In genomic region chrX:150038977-150039599, GRCh38 we compare ENCODE assay signal across 30 cellular contexts.
DNase-seq lines count a peak whose midpoint lies in the region; ATAC-seq, FAIRE-seq and TF ChIP-seq lines count a peak whose summit lies in the region.
"Had no signal": no experiment of that assay in that cellular context is flagged by ENCODE, and none has a peak within 500 bp of the region (broad histone marks: within the 10 kb centered on the region; RNA-seq: fewer than 3 reads in every experiment).

No MANE protein-coding gene starts in this region.

- no peak overlapping the region for H3K27ac Mint-ChIP-seq in Caco-2 (ENCODE audit: unreplicated experiment)
- H3K27ac Mint-ChIP-seq: activated naive CD4-positive, alpha-beta T cell treated with anti-CD3 and anti-CD28 coated beads, Interleukin-2, amount 50 U/mL, for 72 hours; activated T-helper 17 cell treated with anti-CD3 and anti-CD28 coated beads, Interleukin-2, amount 50 U/mL, for 72 hours; H9 had no signal

- H3K9ac ChIP-seq in HCT116 (ENCODE audit: low read length) (no peak overlapping the region), kidney (ENCODE audit: low read length in 2 of 2) (no peak overlapping the region)

- H3K4me1 Mint-ChIP-seq in Caco-2 (ENCODE audit: low read depth, unreplicated experiment) = no peaks in the 10 kb centered on the region
- H3K4me1 Mint-ChIP-seq: activated T-helper 17 cell treated with anti-CD3 and anti-CD28 coated beads, Interleukin-2, amount 50 U/mL, for 72 hours; central memory CD8-positive, alpha-beta T cell; H9 had no signal

- no peak overlapping the region for H3K4me3 Mint-ChIP-seq in Caco-2 (ENCODE audit: unreplicated experiment)
- H3K4me3 Mint-ChIP-seq: activated T-helper 17 cell treated with anti-CD3 and anti-CD28 coated beads, Interleukin-2, amount 50 U/mL, for 72 hours; central memory CD8-positive, alpha-beta T cell; H9 had no signal

- H2AFZ ChIP-seq in HCT116 (ENCODE audit: low read depth, low read length, poor library complexity, severe bottlenecking) = no peak overlapping the region

- H3K4me1 ChIP-seq in HCT116 (ENCODE audit: control insufficient read depth in 1 of 2, insufficient read depth in 2 of 2, low read length in 2 of 2) = peaks cover 36 to 47% of the 10 kb centered on the region in 2 experiments
- peaks cover 41% of the 10 kb centered on the region for H3K4me1 ChIP-seq in SJSA1 (replicated peaks)
- no peaks in the 10 kb centered on the region for H3K4me1 ChIP-seq in kidney (ENCODE audit: control insufficient read depth in 1 of 2, insufficient read depth in 1 of 2, low read depth in 1 of 2, low read length in 2 of 2)
- no peaks in the 10 kb centered on the region for H3K4me1 ChIP-seq in Caco-2
- H3K4me1 ChIP-seq: gastroesophageal sphincter, Peyer's patch, stomach, transverse colon had no signal

- POLR2A ChIA-PET in HCT116 (lab: Charles Lee) (no interaction called here), Caco-2 (lab: Charles Lee) (no interaction called here)

- no peaks in the 10 kb centered on the region for H3K27me3 Mint-ChIP-seq in Caco-2 (ENCODE audit: insufficient read depth, unreplicated experiment)

- H3K79me2 ChIP-seq in HCT116 (ENCODE audit: insufficient read depth, low read length) = no peaks in the 10 kb centered on the region

- no peaks in the 10 kb centered on the region for H3K9me2 ChIP-seq in HCT116 (ENCODE audit: insufficient read depth)

- intact Hi-C loops in HCT116 (cut with micrococcal nuclease) = loop anchor here (10.0 kb wide), 1 partner anchor 326 kb away; the partner anchor contains the start of gene MAMLD1
- intact Hi-C loops in kidney (cut with DNase I) = no loop called here
- intact Hi-C loops in Caco-2 (cut with micrococcal nuclease; ENCODE audit: unreplicated experiment) = no loop called here

- RAD21 ChIA-PET in HCT116 (lab: Charles Lee; ENCODE audit: low non-redundant PET in 1 of 2, low total read pairs in 2 of 2, uncharacterized antibody in 2 of 2, unreplicated experiment in 2 of 2) = no interaction called here

- peak; percentile 87 for FAIRE-seq in kidney (lab: Jason Lieb, UNC)
- FAIRE-seq: D721Med, GM18507 had no signal

- H3K4me3 ChIP-seq in HCT116 (replicated peaks in 1 of 2; ENCODE audit: low read depth in 1 of 2, low read length in 2 of 2) (no peak overlapping the region), SJSA1 (no peak overlapping the region), kidney (ENCODE audit: low read length in 2 of 2) (no peak overlapping the region), Caco-2 (ENCODE audit: low read depth, low read length) (no peak overlapping the region)
- H3K4me3 ChIP-seq: ascending aorta, gastroesophageal sphincter, lung, Peyer's patch, stomach, transverse colon had no signal

- H3K27me3 ChIP-seq in HCT116 (ENCODE audit: insufficient read depth, low read length) = no peaks in the 10 kb centered on the region
- H3K27me3 ChIP-seq in SJSA1 (replicated peaks) = no peaks in the 10 kb centered on the region
- no peaks in the 10 kb centered on the region for H3K27me3 ChIP-seq in Caco-2 (replicated peaks; ENCODE audit: control insufficient read depth, insufficient read depth, low read length)
- H3K27me3 ChIP-seq: ascending aorta, gastroesophageal sphincter, Peyer's patch, stomach, transverse colon had no signal

- no peak for TF ChIP-seq RAD21 in HCT116 (IDR thresholded peaks at IDR 0.05; ENCODE audit: low read depth)

- H3K9me3 ChIP-seq in HCT116 (ENCODE audit: control insufficient read depth in 1 of 2, insufficient read depth in 1 of 2, low read depth in 1 of 2, low read length in 2 of 2) (no peaks in the 10 kb centered on the region), SJSA1 (replicated peaks) (no peaks in the 10 kb centered on the region), kidney (ENCODE audit: control insufficient read depth in 1 of 2, low read length in 2 of 2) (no peaks in the 10 kb centered on the region), Caco-2 (no peaks in the 10 kb centered on the region)
- H3K9me3 ChIP-seq: gastroesophageal sphincter, Peyer's patch, transverse colon had no signal

- CTCF ChIA-PET in HCT116 (lab: Charles Lee) (no interaction called here), Caco-2 (lab: Charles Lee) (no interaction called here)

- no peak for ATAC-seq in HCT116
- ATAC-seq in GM21717 (IDR thresholded peaks at IDR 0.05; ENCODE audit: unreplicated experiment) = no peak
- ATAC-seq: activated naive CD4-positive, alpha-beta T cell treated with anti-CD3 and anti-CD28 coated beads, Interleukin-2, amount 50 U/mL, for 72 hours; activated T-helper 17 cell treated with anti-CD3 and anti-CD28 coated beads, Interleukin-2, amount 50 U/mL, for 72 hours; esophagus mucosa; gastroesophageal sphincter had no signal

- peaks cover 12% of the 10 kb centered on the region for H3K9me3 Mint-ChIP-seq in Caco-2 (ENCODE audit: unreplicated experiment)

- H4K20me1 ChIP-seq in HCT116 (ENCODE audit: insufficient read depth) = no peaks in the 10 kb centered on the region

- BruUV-seq in HCT116 (replicated peaks; lab: Mats Ljungman, UMichigan) (no TSS peak), Caco-2 (replicated peaks; lab: Mats Ljungman, UMichigan) (no TSS peak)

- peak overlapping the region; percentile 22; the same call in 1 of the 2 replicates for H3K27ac ChIP-seq in HCT116 (ENCODE audit: low read depth, low read length)
- peak overlapping the region; percentile 77 for H3K27ac ChIP-seq in SJSA1
- no peak overlapping the region for H3K27ac ChIP-seq in kidney (ENCODE audit: low read depth in 2 of 2, low read length in 2 of 2)
- H3K27ac ChIP-seq: ascending aorta, C4-2B, gastroesophageal sphincter, Peyer's patch, stomach, transverse colon had no signal

- peak overlapping the region; percentile 51 for H3K4me2 ChIP-seq in HCT116 (ENCODE audit: low read length)

- TF ChIP-seq CTCF in HCT116 (IDR thresholded peaks at IDR 0.05 in 2 of 3, conservative IDR thresholded peaks at IDR 0.05 in 1 of 3; ENCODE audit: borderline replicate concordance in 1 of 3, insufficient read depth in 1 of 3, low read depth in 2 of 3, low read length in 2 of 3) (no peak), kidney (IDR thresholded peaks at IDR 0.05; ENCODE audit: borderline replicate concordance, extremely low read depth, insufficient read depth) (no peak), Caco-2 (IDR thresholded peaks at IDR 0.05; ENCODE audit: insufficient read depth in 1 of 2, low read depth in 1 of 2, low read length in 1 of 2, severe bottlenecking in 1 of 2, unreplicated experiment in 1 of 2) (no peak)

- peak; percentile 64 for DNase-seq in A172 (ENCODE audit: low spot score)
- DNase-seq in HCT116 (ENCODE audit: low read depth, low spot score) = no peak
- DNase-seq in SJSA1 (ENCODE audit: low read depth in 1 of 2, low spot score in 2 of 2) = peak in 1 of 2 experiments; percentile 54
- no peak for DNase-seq in kidney
- DNase-seq in NCI-H1105 (lab: John Stamatoyannopoulos, UW) = no peak
- no peak for DNase-seq in OCI-M1 (lab: John Stamatoyannopoulos, UW)
- no peak for DNase-seq in Caco-2
- DNase-seq: 8988T; activated CD4-positive, alpha-beta T cell treated with anti-CD3 and anti-CD28 coated beads, Interleukin-2, amount 50 U/mL, for 1 hour; H9; islet precursor cell; KG1; MV-4-11; NCI-H1694 treated with DMSO at 0.1 percent for 48 hours; NCI-H2227 treated with DMSO at 0.1 percent for 48 hours; Peyer's patch; stimulated activated CD4-positive, alpha-beta T cell treated with anti-CD3 and anti-CD28 coated beads, Interleukin-15, amount 100 ng/mL, for 24 hours; stomach; transverse colon had no signal

- H3K36me3 ChIP-seq in HCT116 (ENCODE audit: control insufficient read depth in 1 of 2, insufficient read depth in 2 of 2, low read length in 2 of 2) (no peaks in the 10 kb centered on the region), SJSA1 (no peaks in the 10 kb centered on the region), kidney (ENCODE audit: control insufficient read depth in 1 of 2, insufficient read depth in 2 of 2, low read length in 2 of 2) (no peaks in the 10 kb centered on the region), Caco-2 (ENCODE audit: control insufficient read depth, insufficient read depth, low read length) (no peaks in the 10 kb centered on the region)
- H3K36me3 ChIP-seq: ascending aorta, gastroesophageal sphincter, Peyer's patch, stomach, transverse colon had no signal

- no peak for TF ChIP-seq POLR2A in HCT116 (IDR thresholded peaks at IDR 0.05; ENCODE audit: borderline replicate concordance, extremely low read depth, insufficient read depth, insufficient read length)

- no peaks in the 10 kb centered on the region for H3K36me3 Mint-ChIP-seq in Caco-2 (ENCODE audit: insufficient read depth, unreplicated experiment)

TF ChIP-seq in HCT116, 20 proteins besides CTCF, POLR2A, EP300 and RAD21:
- TF ChIP-seq FOSL1 (IDR thresholded peaks at IDR 0.05; ENCODE audit: low read depth) = peak; percentile 55; the same call in 1 of the 2 replicates
- no peak for TF ChIP-seq TCF7L2 (IDR thresholded peaks at IDR 0.05; ENCODE audit: borderline replicate concordance, extremely low read depth, insufficient read depth, insufficient read length)
- TF ChIP-seq JUND (IDR thresholded peaks at IDR 0.05) = peak; percentile 18; the same call in 1 of the 2 replicates
TF ChIP-seq in HCT116: peak in this region for 2.

Comparison
In these comparisons a context has a peak if more than half of its experiments do, and no peak if none do; other contexts are left out.
1. H3K27ac ChIP-seq: peak in HCT116 (single experiment) and SJSA1 (single experiment); none in kidney (0 of 2).